Comparison of ENCODE assay signal across 15 cellular contexts in genomic region chrX:41958861-41959260, GRCh38. TPM values are rescaled to one million over a fixed set of nuclear protein-coding genes. Genes with fewer than 3 reads are reported as not detected.
DNase-seq lines count a peak whose midpoint lies in the region; ATAC-seq, FAIRE-seq and TF ChIP-seq lines count a peak whose summit lies in the region.
"Had no signal": no experiment of that assay in that cellular context is flagged by ENCODE, and none has a peak within 500 bp of the region (broad histone marks: within the 10 kb centered on the region; RNA-seq: fewer than 3 reads in every experiment).

No MANE protein-coding gene starts in this region.

- no peak overlapping the region for H2AFZ ChIP-seq in MM.1S (ENCODE audit: low read length)
- no peak overlapping the region for H2AFZ ChIP-seq in GM12878 (ENCODE audit: control insufficient read depth, low read depth, low read length)

- POLR2A ChIA-PET in activated naive CD8-positive, alpha-beta T cell treated with anti-CD3 and anti-CD28 coated beads, Interleukin-2, amount 10 ng/mL, durations not matched to agents 7 days and 5 days (lab: Charles Lee), result no interaction called here
- POLR2A ChIA-PET in GM12878 (lab: Charles Lee), result no interaction called here

- H3K27ac ChIP-seq in MM.1S (ENCODE audit: low read length) (no peak overlapping the region), GM12878 (ENCODE audit: control insufficient read depth, insufficient read depth) (no peak overlapping the region)

- H3K79me2 ChIP-seq in MM.1S (ENCODE audit: low read length) (no peaks in the 10 kb centered on the region), GM12878 (ENCODE audit: control insufficient read depth, insufficient read depth, low read length) (no peaks in the 10 kb centered on the region)

- peak; percentile 47 for ATAC-seq in activated naive CD8-positive, alpha-beta T cell treated with anti-CD3 and anti-CD28 coated beads, Interleukin-2, amount 10 ng/mL, durations not matched to agents 7 days and 5 days (ENCODE audit: low read depth)
- no peak for ATAC-seq in activated naive CD8-positive, alpha-beta T cell treated with anti-CD3 and anti-CD28 coated beads, Interleukin-2, amount 50 U/mL, for 24 hours
- ATAC-seq in GM12878, result peak; percentile 83

- in situ Hi-C loops in GM12878 (cut with MboI), result no loop called here

- H3K4me3 Mint-ChIP-seq in activated naive CD8-positive, alpha-beta T cell treated with anti-CD3 and anti-CD28 coated beads, Interleukin-2, amount 10 ng/mL, durations not matched to agents 7 days and 5 days, result no peak overlapping the region
- no peak overlapping the region for H3K4me3 Mint-ChIP-seq in activated naive CD8-positive, alpha-beta T cell treated with anti-CD3 and anti-CD28 coated beads, Interleukin-2, amount 50 U/mL, for 24 hours
- H3K4me3 Mint-ChIP-seq: CD4-positive, alpha-beta T cell had no signal

- H4K20me1 ChIP-seq in MM.1S (ENCODE audit: insufficient read depth, low read length) (no peaks in the 10 kb centered on the region), GM12878 (ENCODE audit: control insufficient read depth, insufficient read depth) (no peaks in the 10 kb centered on the region)

- no peaks in the 10 kb centered on the region for H3K36me3 Mint-ChIP-seq in activated naive CD8-positive, alpha-beta T cell treated with anti-CD3 and anti-CD28 coated beads, Interleukin-2, amount 10 ng/mL, durations not matched to agents 7 days and 5 days
- no peaks in the 10 kb centered on the region for H3K36me3 Mint-ChIP-seq in activated naive CD8-positive, alpha-beta T cell treated with anti-CD3 and anti-CD28 coated beads, Interleukin-2, amount 50 U/mL, for 24 hours (ENCODE audit: low read depth)

- no peak for FAIRE-seq in GM12878 (lab: Jason Lieb, UNC)
- FAIRE-seq: H1 had no signal

- CTCF ChIA-PET in GM12878 (lab: Yijun Ruan, JAX), result no interaction called here

- no peaks in the 10 kb centered on the region for H3K27me3 Mint-ChIP-seq in activated naive CD8-positive, alpha-beta T cell treated with anti-CD3 and anti-CD28 coated beads, Interleukin-2, amount 10 ng/mL, durations not matched to agents 7 days and 5 days
- no peaks in the 10 kb centered on the region for H3K27me3 Mint-ChIP-seq in activated naive CD8-positive, alpha-beta T cell treated with anti-CD3 and anti-CD28 coated beads, Interleukin-2, amount 50 U/mL, for 24 hours
- H3K27me3 Mint-ChIP-seq: CD4-positive, alpha-beta T cell had no signal

- RAD21 ChIA-PET in GM12878 (lab: Charles Lee; ENCODE audit: unreplicated experiment), result interaction anchor here (0.6 to 1.0 kb wide), 4 partner anchors 69 to 318 kb away, joined by 3 to 4 read pairs (median 3); no protein-coding TSS in a partner anchor

- no peaks in the 10 kb centered on the region for H3K9me3 Mint-ChIP-seq in activated naive CD8-positive, alpha-beta T cell treated with anti-CD3 and anti-CD28 coated beads, Interleukin-2, amount 10 ng/mL, durations not matched to agents 7 days and 5 days
- H3K9me3 Mint-ChIP-seq in activated naive CD8-positive, alpha-beta T cell treated with anti-CD3 and anti-CD28 coated beads, Interleukin-2, amount 50 U/mL, for 24 hours, result no peaks in the 10 kb centered on the region
- H3K9me3 Mint-ChIP-seq: CD4-positive, alpha-beta T cell had no signal

- H3K4me1 ChIP-seq in MM.1S (ENCODE audit: low read length) (no peaks in the 10 kb centered on the region), GM12878 (ENCODE audit: control insufficient read depth, insufficient read depth, low read length) (no peaks in the 10 kb centered on the region), BE2C (no peaks in the 10 kb centered on the region)
- H3K4me1 ChIP-seq: HAP-1 had no signal

- TF ChIP-seq RAD21 in GM12878 (IDR thresholded peaks at IDR 0.05; ENCODE audit: insufficient read depth, low read depth, low read length), result no peak

- H3F3A ChIP-seq in MM.1S (ENCODE audit: insufficient read depth, low read length), result no peaks in the 10 kb centered on the region

- no peaks in the 10 kb centered on the region for H3K36me3 ChIP-seq in MM.1S (replicated peaks; ENCODE audit: insufficient read depth, low read length)
- H3K36me3 ChIP-seq in GM12878 (ENCODE audit: control insufficient read depth in 2 of 2, insufficient read depth in 2 of 2, low read length in 1 of 2), result no peaks in the 10 kb centered on the region
- no peaks in the 10 kb centered on the region for H3K36me3 ChIP-seq in BE2C
- H3K36me3 ChIP-seq: HAP-1 had no signal

- SMC1A ChIA-PET in GM12878 (lab: Charles Lee; ENCODE audit: uncharacterized antibody, unreplicated experiment), result no interaction called here

- BruUV-seq in GM12878 (replicated peaks; lab: Mats Ljungman, UMichigan), result no TSS peak

- intact Hi-C loops in GM12878 (cut with micrococcal nuclease; ENCODE audit: unreplicated experiment), result no loop called here

- no peak overlapping the region for H3K27ac Mint-ChIP-seq in activated naive CD8-positive, alpha-beta T cell treated with anti-CD3 and anti-CD28 coated beads, Interleukin-2, amount 10 ng/mL, durations not matched to agents 7 days and 5 days
- H3K27ac Mint-ChIP-seq in activated naive CD8-positive, alpha-beta T cell treated with anti-CD3 and anti-CD28 coated beads, Interleukin-2, amount 50 U/mL, for 24 hours, result no peak overlapping the region
- H3K27ac Mint-ChIP-seq: CD4-positive, alpha-beta T cell had no signal

- no peaks in the 10 kb centered on the region for H3K9me2 ChIP-seq in MM.1S (replicated peaks; ENCODE audit: insufficient read depth, low read length)

- peaks cover 4% of the 10 kb centered on the region for H3K4me1 Mint-ChIP-seq in activated naive CD8-positive, alpha-beta T cell treated with anti-CD3 and anti-CD28 coated beads, Interleukin-2, amount 10 ng/mL, durations not matched to agents 7 days and 5 days
- peaks cover 2% of the 10 kb centered on the region for H3K4me1 Mint-ChIP-seq in activated naive CD8-positive, alpha-beta T cell treated with anti-CD3 and anti-CD28 coated beads, Interleukin-2, amount 50 U/mL, for 24 hours

- TF ChIP-seq CTCF in MM.1S (IDR thresholded peaks at IDR 0.05; ENCODE audit: low read length), result no peak
- TF ChIP-seq CTCF in GM12878 (IDR thresholded peaks at IDR 0.05 in 2 of 3, conservative IDR thresholded peaks at IDR 0.05 in 1 of 3; ENCODE audit: control insufficient read depth in 2 of 3, extremely low read depth in 1 of 3, insufficient read depth in 1 of 3, low read depth in 3 of 3, low read length in 3 of 3), result no peak
- TF ChIP-seq CTCF in BE2C (IDR thresholded peaks at IDR 0.05; ENCODE audit: low read depth, low read length), result no peak

- no peaks in the 10 kb centered on the region for H3K27me3 ChIP-seq in MM.1S (replicated peaks; ENCODE audit: insufficient read depth, low read length)
- H3K27me3 ChIP-seq in GM12878 (replicated peaks in 1 of 2; ENCODE audit: control insufficient read depth in 2 of 2, insufficient read depth in 2 of 2, low read length in 1 of 2), result no peaks in the 10 kb centered on the region
- no peaks in the 10 kb centered on the region for H3K27me3 ChIP-seq in BE2C

- no peak for TF ChIP-seq POLR2A in GM12878 (IDR thresholded peaks at IDR 0.05; ENCODE audit: low read depth, low read length)

- DNase-seq in activated naive CD8-positive, alpha-beta T cell treated with anti-CD3 and anti-CD28 coated beads, Interleukin-2, amount 10 ng/mL, durations not matched to agents 7 days and 5 days, result no peak
- no peak for DNase-seq in activated naive CD8-positive, alpha-beta T cell treated with anti-CD3 and anti-CD28 coated beads, Interleukin-2, amount 50 U/mL, for 24 hours
- DNase-seq in MM.1S (peak; percentile 22), GM12878 (ENCODE audit: low read depth, low spot score) (no peak), BE2C (no peak), DMS 273 treated with DMSO at 0.1 percent for 48 hours (lab: John Stamatoyannopoulos, UW) (no peak), NCI-H1417 treated with DMSO at 0.1 percent for 48 hours (lab: John Stamatoyannopoulos, UW) (no peak)
- DNase-seq: ACHN; C1 segment of cervical spinal cord; Calu3; CD4-positive, alpha-beta T cell; DMS153; GF-D8 had no signal

- no peaks in the 10 kb centered on the region for H3K9me3 ChIP-seq in MM.1S (replicated peaks; ENCODE audit: insufficient read depth, low read length)
- no peaks in the 10 kb centered on the region for H3K9me3 ChIP-seq in GM12878 (replicated peaks; ENCODE audit: control insufficient read depth, insufficient read depth, low read length)
- H3K9me3 ChIP-seq in BE2C, result no peaks in the 10 kb centered on the region
- H3K9me3 ChIP-seq: HAP-1 had no signal

- H3K4me3 ChIP-seq in MM.1S (ENCODE audit: low read length) (no peak overlapping the region), GM12878 (no peak overlapping the region), BE2C (ENCODE audit: low read depth, low read length) (no peak overlapping the region)
- H3K4me3 ChIP-seq: HAP-1 had no signal

- H3K4me2 ChIP-seq in MM.1S (ENCODE audit: low read depth, low read length), result no peak overlapping the region
- H3K4me2 ChIP-seq in GM12878 (ENCODE audit: control insufficient read depth, insufficient read depth), result no peak overlapping the region

- H3K9ac ChIP-seq in MM.1S (ENCODE audit: low read length), result no peak overlapping the region
- H3K9ac ChIP-seq in GM12878 (ENCODE audit: control insufficient read depth, insufficient read depth, low read length), result no peak overlapping the region

- TF ChIP-seq EP300 in GM12878 (IDR thresholded peaks at IDR 0.05; ENCODE audit: borderline replicate concordance in 1 of 2, control insufficient read depth in 1 of 2, low read depth in 2 of 2, low read length in 2 of 2), result no peak

RNA-seq across cellular contexts. Expression of gene CASK, which starts 35.5 kb away (rescaled TPM):
- 10 to 100 TPM; 52.1 to 53.8 TPM for total RNA-seq in activated naive CD8-positive, alpha-beta T cell treated with anti-CD3 and anti-CD28 coated beads, Interleukin-2, amount 10 ng/mL, durations not matched to agents 7 days and 5 days
- total RNA-seq in GM12878 (2013; cell fraction: nucleolus; rRNA removed), result 85.2 and 91.0 TPM in 2 replicates
- 5.2 and 5.8 TPM in 2 replicates for total RNA-seq in GM12878 (2014; rRNA removed)
- 7.0 and 8.1 TPM in 2 replicates for total RNA-seq in GM12878 (2014; rRNA removed; fragmentation: Illumina TruSeq; extraction: Trizol)
- total RNA-seq in GM12878 (2021), result 8.5 and 11.6 TPM in 2 replicates
- polyA plus RNA-seq in GM12878 (2011; ENCODE audit: low read depth), result 4.4 TPM
- 45.9 and 75.3 TPM in 2 replicates for polyA plus RNA-seq in GM12878 (2011; rRNA removed)
- polyA plus RNA-seq in GM12878 (2011; cell fraction: cytosol; rRNA removed), result 19.1 and 21.5 TPM in 2 replicates
- polyA plus RNA-seq in GM12878 (2011; cell fraction: nucleus; rRNA removed), result 42.8 and 44.8 TPM in 2 replicates
- polyA plus RNA-seq in GM12878 (2012), result 3.5 and 4.3 TPM in 2 replicates
- polyA plus RNA-seq in GM12878 (2014; fragmentation: Illumina TruSeq; extraction: Trizol), result 4.9 TPM in 2 replicates
- polyA plus RNA-seq in GM12878 (2014; fragmentation: Nextera tagmentation; extraction: Ambion mirVana), result 1 to 10 TPM; 2.6 to 3.1 TPM
- 3.2 and 4.7 TPM in 2 replicates for polyA plus RNA-seq in GM12878 (2014; rRNA removed)
- polyA plus RNA-seq in GM12878 (2016; fragmentation: Nextera tagmentation; extraction: Ambion mirVana), result 1 to 10 TPM in 1 of 2 experiments, under 1 TPM in 1; 0.60 to 1.9 TPM
- polyA minus RNA-seq in GM12878 (2011; rRNA and poly(A)+ RNA removed), result 68.1 and 126 TPM in 2 replicates
- polyA minus RNA-seq in GM12878 (2011; cell fraction: cytosol; rRNA and poly(A)+ RNA removed), result 22.2 and 30.8 TPM in 2 replicates
- polyA minus RNA-seq in GM12878 (2011; cell fraction: nucleus; rRNA and poly(A)+ RNA removed), result 64.3 and 129 TPM in 2 replicates
- 13.5 TPM for polyA plus RNA-seq in BE2C (2012; ENCODE audit: insufficient read depth, insufficient read length, low read depth)
